In the genomic region with DNA sequence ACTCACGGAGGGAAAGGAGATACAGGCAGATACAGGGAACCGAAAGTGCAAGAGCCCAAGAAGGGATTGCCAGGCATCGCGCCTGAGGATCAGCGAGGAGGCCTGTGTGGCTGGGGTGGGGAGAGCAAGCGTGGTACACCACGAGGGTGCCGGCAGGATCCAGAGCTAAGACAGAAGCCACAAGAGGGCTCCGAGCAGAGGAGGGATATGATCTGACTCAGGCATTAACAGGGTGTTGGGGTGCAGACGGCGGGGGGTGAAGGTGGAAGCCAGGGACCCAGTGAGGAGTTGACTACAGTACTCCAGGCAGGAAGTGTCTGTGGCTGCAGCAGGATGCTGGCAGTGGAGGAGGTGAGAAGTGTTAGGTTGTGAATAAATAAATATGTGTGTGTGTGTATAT, we compare ENCODE assay signal across 1 cellular context.
TF ChIP-seq lines count a peak whose summit lies in the region.

No MANE protein-coding gene starts in this region.

TF ChIP-seq in HepG2, 621 proteins besides CTCF, POLR2A, EP300 and RAD21:
- TF ChIP-seq ZNF629 (CRISPR knock-in tag; conservative IDR thresholded peaks at IDR 0.05) (no peak), AGO2 (optimal IDR thresholded peaks at IDR 0.05; ENCODE audit: low read depth, low read length) (peak; percentile 23), ZNF205 (CRISPR knock-in tag; IDR thresholded peaks at IDR 0.05) (no peak)
